Comparison of ENCODE assay signal across 1 cellular context in the genomic region with DNA sequence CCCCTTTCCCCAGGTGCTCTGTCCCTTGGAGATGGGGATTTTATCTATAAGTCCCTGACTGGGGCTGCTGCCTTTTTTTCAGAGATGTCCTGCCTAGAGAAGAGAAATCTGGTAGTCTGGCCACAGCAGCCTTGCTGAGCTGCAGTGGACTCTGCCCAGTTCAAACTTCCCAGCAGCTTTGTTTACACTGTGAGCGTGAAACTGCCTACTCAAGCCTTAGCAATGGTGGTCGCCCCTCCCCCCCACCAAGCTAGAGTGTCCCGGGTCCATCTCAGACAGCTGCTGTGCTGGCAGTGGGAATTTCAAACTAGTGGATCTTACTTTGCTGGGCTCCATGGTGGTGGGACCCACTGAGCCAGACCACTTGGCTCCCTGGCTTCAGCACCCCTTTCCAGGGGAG.
TF ChIP-seq lines count a peak whose summit lies in the region.

No MANE protein-coding gene starts in this region.

TF ChIP-seq in HepG2, 621 proteins besides CTCF, POLR2A, EP300 and RAD21 (continued from another document and continues in another):
- TF ChIP-seq, protein P1, sequence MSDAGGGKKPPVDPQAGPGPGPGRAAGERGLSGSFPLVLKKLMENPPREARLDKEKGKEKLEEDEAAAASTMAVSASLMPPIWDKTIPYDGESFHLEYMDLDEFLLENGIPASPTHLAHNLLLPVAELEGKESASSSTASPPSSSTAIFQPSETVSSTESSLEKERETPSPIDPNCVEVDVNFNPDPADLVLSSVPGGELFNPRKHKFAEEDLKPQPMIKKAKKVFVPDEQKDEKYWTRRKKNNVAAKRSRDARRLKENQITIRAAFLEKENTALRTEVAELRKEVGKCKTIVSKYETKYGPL (CRISPR knock-in tag; IDR thresholded peaks at IDR 0.05), result no peak
- TF ChIP-seq SMARCE1 (IDR thresholded peaks at IDR 0.05; ENCODE audit: borderline replicate concordance) (no peak), MED1 (CRISPR knock-in tag; IDR thresholded peaks at IDR 0.05) (0 out of 2 replicates have a peak, but pooled peaks have one; percentile 59), ZFP1 (CRISPR knock-in tag; IDR thresholded peaks at IDR 0.05) (peak; percentile 62; the same call in 1 of the 2 replicates), ZMYM3 (CRISPR knock-in tag; IDR thresholded peaks at IDR 0.05) (peak; percentile 83), SSRP1 (CRISPR knock-in tag; IDR thresholded peaks at IDR 0.05) (no peak), KDM6A (CRISPR knock-in tag; IDR thresholded peaks at IDR 0.05; ENCODE audit: low read depth) (peak; percentile 91), ZNF788 (CRISPR knock-in tag; IDR thresholded peaks at IDR 0.05; ENCODE audit: borderline replicate concordance) (peak; percentile 75; the same call in 1 of the 2 replicates), ZNF260 (CRISPR knock-in tag; IDR thresholded peaks at IDR 0.05; ENCODE audit: borderline replicate concordance, low read depth) (no peak), MTF2 (CRISPR knock-in tag; IDR thresholded peaks at IDR 0.05; ENCODE audit: borderline replicate concordance) (no peak), SALL1 (CRISPR knock-in tag; IDR thresholded peaks at IDR 0.05) (peak; percentile 87), ZFP37 (CRISPR knock-in tag; IDR thresholded peaks at IDR 0.05; ENCODE audit: borderline replicate concordance) (no peak), ZNF264 (CRISPR knock-in tag; IDR thresholded peaks at IDR 0.05) (0 out of 2 replicates have a peak, but pooled peaks have one; percentile 58), ZFP36L2 (CRISPR knock-in tag; IDR thresholded peaks at IDR 0.05) (no peak), GPN1 (CRISPR knock-in tag; IDR thresholded peaks at IDR 0.05; ENCODE audit: borderline replicate concordance) (no peak), HNF4G (IDR thresholded peaks at IDR 0.05; ENCODE audit: borderline replicate concordance, low read depth, low read length) (peak; percentile 91), HNF4G (CRISPR knock-in tag; IDR thresholded peaks at IDR 0.05; ENCODE audit: borderline replicate concordance, low read depth) (peak; percentile 93), EED (CRISPR knock-in tag; IDR thresholded peaks at IDR 0.05) (0 out of 2 replicates have a peak, but pooled peaks have one; percentile 33), ZNF335 (CRISPR knock-in tag; IDR thresholded peaks at IDR 0.05) (no peak), RARA (CRISPR knock-in tag; IDR thresholded peaks at IDR 0.05) (no peak), ZMYM4 (CRISPR knock-in tag; IDR thresholded peaks at IDR 0.05) (peak; percentile 74), AGO1 (IDR thresholded peaks at IDR 0.05; ENCODE audit: low read depth, low read length, poor library complexity, severe bottlenecking) (no peak), GATAD2A (CRISPR knock-in tag; IDR thresholded peaks at IDR 0.05) (peak; percentile 51), ZNF670 (CRISPR knock-in tag; IDR thresholded peaks at IDR 0.05; ENCODE audit: borderline replicate concordance) (peak; percentile 50; the same call in 1 of the 2 replicates), YEATS2 (CRISPR knock-in tag; IDR thresholded peaks at IDR 0.05; ENCODE audit: borderline replicate concordance) (peak; percentile 36; the same call in 1 of the 2 replicates), YEATS4 (CRISPR knock-in tag; IDR thresholded peaks at IDR 0.05; ENCODE audit: borderline replicate concordance) (peak; percentile 69; the same call in 1 of the 2 replicates), ZFP36L1 (CRISPR knock-in tag; IDR thresholded peaks at IDR 0.05) (no peak), ESRRA (CRISPR knock-in tag; IDR thresholded peaks at IDR 0.05; ENCODE audit: low read depth) (no peak), NRL (CRISPR knock-in tag; IDR thresholded peaks at IDR 0.05; ENCODE audit: borderline replicate concordance) (0 out of 2 replicates have a peak, but pooled peaks have one; percentile 23), KDM1A (CRISPR knock-in tag; IDR thresholded peaks at IDR 0.05) (no peak), FOXP1 (IDR thresholded peaks at IDR 0.05) (no peak), FOXP1 (CRISPR knock-in tag; IDR thresholded peaks at IDR 0.05) (peak; percentile 55; the same call in 1 of the 2 replicates), FOXK1 (CRISPR knock-in tag; IDR thresholded peaks at IDR 0.05; ENCODE audit: borderline replicate concordance, low read depth) (peak; percentile 63; the same call in 1 of the 2 replicates), THAP11 (CRISPR knock-in tag; IDR thresholded peaks at IDR 0.05) (0 out of 2 replicates have a peak, but pooled peaks have one; percentile 37), CC2D1A (CRISPR knock-in tag; IDR thresholded peaks at IDR 0.05) (no peak), HNF4A (CRISPR knock-in tag; IDR thresholded peaks at IDR 0.05) (peak; percentile 91), ZNF121 (CRISPR knock-in tag; IDR thresholded peaks at IDR 0.05) (peak; percentile 74), ZSCAN21 (CRISPR knock-in tag; IDR thresholded peaks at IDR 0.05; ENCODE audit: borderline replicate concordance) (no peak), ELF1 (CRISPR knock-in tag; IDR thresholded peaks at IDR 0.05) (no peak), EZH2 (conservative IDR thresholded peaks at IDR 0.05; ENCODE audit: low read depth, low read length) (no peak), ERF (CRISPR knock-in tag; IDR thresholded peaks at IDR 0.05) (peak; percentile 60; the same call in 1 of the 2 replicates), ZBTB7A (CRISPR knock-in tag; IDR thresholded peaks at IDR 0.05) (peak; percentile 63; the same call in 1 of the 2 replicates), ZMAT3 (CRISPR knock-in tag; conservative IDR thresholded peaks at IDR 0.05) (0 out of 2 replicates have a peak, but pooled peaks have one; percentile 50), KLF16 (CRISPR knock-in tag; IDR thresholded peaks at IDR 0.05) (no peak), DNMT1 (CRISPR knock-in tag; IDR thresholded peaks at IDR 0.05) (no peak), EEA1 (CRISPR knock-in tag; IDR thresholded peaks at IDR 0.05; ENCODE audit: borderline replicate concordance) (no peak), ASH2L (IDR thresholded peaks at IDR 0.05; ENCODE audit: insufficient read length, low read depth, low read length) (no peak), ZSCAN31 (CRISPR knock-in tag; IDR thresholded peaks at IDR 0.05; ENCODE audit: low read depth) (peak; percentile 29; the same call in 1 of the 2 replicates), MTA3 (CRISPR knock-in tag; IDR thresholded peaks at IDR 0.05) (no peak)
- TF ChIP-seq, protein P2, sequence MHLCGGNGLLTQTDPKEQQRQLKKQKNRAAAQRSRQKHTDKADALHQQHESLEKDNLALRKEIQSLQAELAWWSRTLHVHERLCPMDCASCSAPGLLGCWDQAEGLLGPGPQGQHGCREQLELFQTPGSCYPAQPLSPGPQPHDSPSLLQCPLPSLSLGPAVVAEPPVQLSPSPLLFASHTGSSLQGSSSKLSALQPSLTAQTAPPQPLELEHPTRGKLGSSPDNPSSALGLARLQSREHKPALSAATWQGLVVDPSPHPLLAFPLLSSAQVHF (CRISPR knock-in tag; IDR thresholded peaks at IDR 0.05), result 0 out of 2 replicates have a peak, but pooled peaks have one; percentile 43
- TF ChIP-seq, protein P3, sequence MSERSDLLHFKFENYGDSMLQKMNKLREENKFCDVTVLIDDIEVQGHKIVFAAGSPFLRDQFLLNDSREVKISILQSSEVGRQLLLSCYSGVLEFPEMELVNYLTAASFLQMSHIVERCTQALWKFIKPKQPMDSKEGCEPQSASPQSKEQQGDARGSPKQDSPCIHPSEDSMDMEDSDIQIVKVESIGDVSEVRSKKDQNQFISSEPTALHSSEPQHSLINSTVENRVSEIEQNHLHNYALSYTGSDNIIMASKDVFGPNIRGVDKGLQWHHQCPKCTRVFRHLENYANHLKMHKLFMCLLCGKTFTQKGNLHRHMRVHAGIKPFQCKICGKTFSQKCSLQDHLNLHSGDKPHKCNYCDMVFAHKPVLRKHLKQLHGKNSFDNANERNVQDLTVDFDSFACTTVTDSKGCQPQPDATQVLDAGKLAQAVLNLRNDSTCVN (CRISPR knock-in tag; IDR thresholded peaks at IDR 0.05; ENCODE audit: borderline replicate concordance), result no peak
- TF ChIP-seq, protein P4, sequence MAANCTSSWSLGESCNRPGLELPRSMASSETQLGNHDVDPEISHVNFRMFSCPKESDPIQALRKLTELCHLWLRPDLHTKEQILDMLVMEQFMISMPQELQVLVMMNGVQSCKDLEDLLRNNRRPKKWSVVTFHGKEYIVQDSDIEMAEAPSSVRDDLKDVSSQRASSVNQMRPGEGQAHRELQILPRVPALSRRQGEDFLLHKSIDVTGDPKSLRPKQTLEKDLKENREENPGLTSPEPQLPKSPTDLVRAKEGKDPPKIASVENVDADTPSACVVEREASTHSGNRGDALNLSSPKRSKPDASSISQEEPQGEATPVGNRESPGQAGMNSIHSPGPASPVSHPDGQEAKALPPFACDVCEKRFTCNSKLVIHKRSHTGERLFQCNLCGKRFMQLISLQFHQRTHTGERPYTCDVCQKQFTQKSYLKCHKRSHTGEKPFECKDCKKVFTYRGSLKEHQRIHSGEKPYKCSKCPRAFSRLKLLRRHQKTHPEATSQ (CRISPR knock-in tag; IDR thresholded peaks at IDR 0.05; ENCODE audit: borderline replicate concordance), result 0 out of 2 replicates have a peak, but pooled peaks have one; percentile 40
- TF ChIP-seq, protein P5, sequence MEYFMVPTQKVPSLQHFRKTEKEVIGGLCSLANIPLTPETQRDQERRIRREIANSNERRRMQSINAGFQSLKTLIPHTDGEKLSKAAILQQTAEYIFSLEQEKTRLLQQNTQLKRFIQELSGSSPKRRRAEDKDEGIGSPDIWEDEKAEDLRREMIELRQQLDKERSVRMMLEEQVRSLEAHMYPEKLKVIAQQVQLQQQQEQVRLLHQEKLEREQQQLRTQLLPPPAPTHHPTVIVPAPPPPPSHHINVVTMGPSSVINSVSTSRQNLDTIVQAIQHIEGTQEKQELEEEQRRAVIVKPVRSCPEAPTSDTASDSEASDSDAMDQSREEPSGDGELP (IDR thresholded peaks at IDR 0.05; ENCODE audit: borderline replicate concordance, low read depth), result peak; percentile 69; the same call in 1 of the 2 replicates
- TF ChIP-seq, protein P6, sequence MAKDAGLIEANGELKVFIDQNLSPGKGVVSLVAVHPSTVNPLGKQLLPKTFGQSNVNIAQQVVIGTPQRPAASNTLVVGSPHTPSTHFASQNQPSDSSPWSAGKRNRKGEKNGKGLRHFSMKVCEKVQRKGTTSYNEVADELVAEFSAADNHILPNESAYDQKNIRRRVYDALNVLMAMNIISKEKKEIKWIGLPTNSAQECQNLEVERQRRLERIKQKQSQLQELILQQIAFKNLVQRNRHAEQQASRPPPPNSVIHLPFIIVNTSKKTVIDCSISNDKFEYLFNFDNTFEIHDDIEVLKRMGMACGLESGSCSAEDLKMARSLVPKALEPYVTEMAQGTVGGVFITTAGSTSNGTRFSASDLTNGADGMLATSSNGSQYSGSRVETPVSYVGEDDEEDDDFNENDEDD (CRISPR knock-in tag; IDR thresholded peaks at IDR 0.05; ENCODE audit: borderline replicate concordance), result 0 out of 2 replicates have a peak, but pooled peaks have one; percentile 13
- TF ChIP-seq, protein P7, sequence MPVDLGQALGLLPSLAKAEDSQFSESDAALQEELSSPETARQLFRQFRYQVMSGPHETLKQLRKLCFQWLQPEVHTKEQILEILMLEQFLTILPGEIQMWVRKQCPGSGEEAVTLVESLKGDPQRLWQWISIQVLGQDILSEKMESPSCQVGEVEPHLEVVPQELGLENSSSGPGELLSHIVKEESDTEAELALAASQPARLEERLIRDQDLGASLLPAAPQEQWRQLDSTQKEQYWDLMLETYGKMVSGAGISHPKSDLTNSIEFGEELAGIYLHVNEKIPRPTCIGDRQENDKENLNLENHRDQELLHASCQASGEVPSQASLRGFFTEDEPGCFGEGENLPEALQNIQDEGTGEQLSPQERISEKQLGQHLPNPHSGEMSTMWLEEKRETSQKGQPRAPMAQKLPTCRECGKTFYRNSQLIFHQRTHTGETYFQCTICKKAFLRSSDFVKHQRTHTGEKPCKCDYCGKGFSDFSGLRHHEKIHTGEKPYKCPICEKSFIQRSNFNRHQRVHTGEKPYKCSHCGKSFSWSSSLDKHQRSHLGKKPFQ (CRISPR knock-in tag; IDR thresholded peaks at IDR 0.05; ENCODE audit: insufficient replicate concordance), result no peak
- TF ChIP-seq, protein P8, sequence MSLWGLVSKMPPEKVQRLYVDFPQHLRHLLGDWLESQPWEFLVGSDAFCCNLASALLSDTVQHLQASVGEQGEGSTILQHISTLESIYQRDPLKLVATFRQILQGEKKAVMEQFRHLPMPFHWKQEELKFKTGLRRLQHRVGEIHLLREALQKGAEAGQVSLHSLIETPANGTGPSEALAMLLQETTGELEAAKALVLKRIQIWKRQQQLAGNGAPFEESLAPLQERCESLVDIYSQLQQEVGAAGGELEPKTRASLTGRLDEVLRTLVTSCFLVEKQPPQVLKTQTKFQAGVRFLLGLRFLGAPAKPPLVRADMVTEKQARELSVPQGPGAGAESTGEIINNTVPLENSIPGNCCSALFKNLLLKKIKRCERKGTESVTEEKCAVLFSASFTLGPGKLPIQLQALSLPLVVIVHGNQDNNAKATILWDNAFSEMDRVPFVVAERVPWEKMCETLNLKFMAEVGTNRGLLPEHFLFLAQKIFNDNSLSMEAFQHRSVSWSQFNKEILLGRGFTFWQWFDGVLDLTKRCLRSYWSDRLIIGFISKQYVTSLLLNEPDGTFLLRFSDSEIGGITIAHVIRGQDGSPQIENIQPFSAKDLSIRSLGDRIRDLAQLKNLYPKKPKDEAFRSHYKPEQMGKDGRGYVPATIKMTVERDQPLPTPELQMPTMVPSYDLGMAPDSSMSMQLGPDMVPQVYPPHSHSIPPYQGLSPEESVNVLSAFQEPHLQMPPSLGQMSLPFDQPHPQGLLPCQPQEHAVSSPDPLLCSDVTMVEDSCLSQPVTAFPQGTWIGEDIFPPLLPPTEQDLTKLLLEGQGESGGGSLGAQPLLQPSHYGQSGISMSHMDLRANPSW (CRISPR knock-in tag; IDR thresholded peaks at IDR 0.05; ENCODE audit: borderline replicate concordance), result no peak
- TF ChIP-seq, protein P9, sequence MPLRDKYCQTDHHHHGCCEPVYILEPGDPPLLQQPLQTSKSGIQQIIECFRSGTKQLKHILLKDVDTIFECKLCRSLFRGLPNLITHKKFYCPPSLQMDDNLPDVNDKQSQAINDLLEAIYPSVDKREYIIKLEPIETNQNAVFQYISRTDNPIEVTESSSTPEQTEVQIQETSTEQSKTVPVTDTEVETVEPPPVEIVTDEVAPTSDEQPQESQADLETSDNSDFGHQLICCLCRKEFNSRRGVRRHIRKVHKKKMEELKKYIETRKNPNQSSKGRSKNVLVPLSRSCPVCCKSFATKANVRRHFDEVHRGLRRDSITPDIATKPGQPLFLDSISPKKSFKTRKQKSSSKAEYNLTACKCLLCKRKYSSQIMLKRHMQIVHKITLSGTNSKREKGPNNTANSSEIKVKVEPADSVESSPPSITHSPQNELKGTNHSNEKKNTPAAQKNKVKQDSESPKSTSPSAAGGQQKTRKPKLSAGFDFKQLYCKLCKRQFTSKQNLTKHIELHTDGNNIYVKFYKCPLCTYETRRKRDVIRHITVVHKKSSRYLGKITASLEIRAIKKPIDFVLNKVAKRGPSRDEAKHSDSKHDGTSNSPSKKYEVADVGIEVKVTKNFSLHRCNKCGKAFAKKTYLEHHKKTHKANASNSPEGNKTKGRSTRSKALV (CRISPR knock-in tag; IDR thresholded peaks at IDR 0.05), result no peak
- TF ChIP-seq, protein P10, sequence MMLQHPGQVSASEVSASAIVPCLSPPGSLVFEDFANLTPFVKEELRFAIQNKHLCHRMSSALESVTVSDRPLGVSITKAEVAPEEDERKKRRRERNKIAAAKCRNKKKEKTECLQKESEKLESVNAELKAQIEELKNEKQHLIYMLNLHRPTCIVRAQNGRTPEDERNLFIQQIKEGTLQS (CRISPR knock-in tag; IDR thresholded peaks at IDR 0.05), result 0 out of 2 replicates have a peak, but pooled peaks have one; percentile 55
